Comparison of ENCODE assay signal across 8 cellular contexts in the genomic region with DNA sequence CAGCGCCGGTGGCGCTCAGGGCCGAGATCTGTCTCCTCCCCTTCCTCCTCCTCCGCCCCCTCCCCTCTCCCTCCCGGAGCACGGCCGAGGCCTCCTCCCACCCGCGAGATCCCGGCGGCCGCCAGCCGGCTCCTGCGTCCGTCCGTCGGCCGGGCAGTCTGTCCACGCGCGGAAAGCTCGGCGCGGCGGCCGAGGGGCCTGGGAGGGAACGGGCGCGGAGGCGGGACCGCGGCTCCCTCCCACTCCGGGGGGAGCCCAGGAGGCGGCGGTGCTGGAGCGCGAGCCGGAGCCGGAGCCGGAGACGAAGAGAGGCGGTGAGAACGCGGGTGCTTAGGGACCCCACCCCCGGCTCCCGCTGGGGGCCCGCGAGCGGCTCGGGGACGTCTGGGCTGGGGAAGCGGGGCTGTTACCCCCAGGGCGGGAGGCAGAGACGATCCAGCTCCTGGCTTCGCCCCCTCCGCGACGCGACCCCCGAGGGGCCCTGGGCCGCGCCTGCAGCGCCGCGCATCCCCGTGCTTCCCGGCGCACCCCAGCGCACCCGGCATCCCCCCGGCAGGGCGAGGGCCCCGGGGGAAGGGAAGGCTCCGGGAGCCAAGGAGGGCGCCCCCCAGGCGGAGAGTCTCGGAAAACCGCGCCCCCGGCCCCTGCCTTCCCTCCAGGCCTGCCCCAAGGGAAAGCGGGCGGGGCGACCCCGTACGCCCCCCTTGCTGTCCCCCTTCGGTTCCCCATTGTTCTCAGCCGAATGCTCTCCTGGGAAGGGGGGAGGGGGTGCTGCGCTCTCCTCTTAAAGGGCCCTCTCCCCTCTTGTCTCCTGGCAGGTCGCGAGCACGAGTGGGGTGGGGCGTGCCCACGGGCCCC. TPM values are rescaled to one million over a fixed set of nuclear protein-coding genes. Genes with fewer than 3 reads are reported as not detected.
DNase-seq lines count a peak whose midpoint lies in the region; ATAC-seq and TF ChIP-seq lines count a peak whose summit lies in the region.

Gene DTX1 (plus strand): TSS at position 100 of the 858 bp plus-strand sequence. CDS start 1,463 bp downstream, outside the sequence.

- intact Hi-C loops in activated B cell treated with CpG ODN at 0.5 μM for 24 hours (cut with micrococcal nuclease): no loop called here
- intact Hi-C loops in natural killer cell (cut with micrococcal nuclease): no loop called here

- H3K27me3 Mint-ChIP-seq in activated B cell treated with CpG ODN at 0.5 μM for 24 hours: no peaks in the 10 kb centered on the region
- H3K27me3 Mint-ChIP-seq in natural killer cell (ENCODE audit: low read depth in 2 of 2): peaks cover 7 to 12% of the 10 kb centered on the region in 2 donors

- POLR2A ChIA-PET in activated B cell treated with CpG ODN at 0.5 μM for 24 hours (lab: Charles Lee): interaction anchor here (0.6 to 14.4 kb wide), 3 partner anchors 8 to 344 kb away, joined by 3 to 160 read pairs (median 8); no protein-coding TSS in a partner anchor

- TF ChIP-seq POLR2A in tibial nerve (IDR thresholded peaks at IDR 0.05): no peak

- peaks cover 5% of the 10 kb centered on the region for H3K36me3 Mint-ChIP-seq in activated B cell treated with CpG ODN at 0.5 μM for 24 hours (ENCODE audit: low read depth)
- H3K36me3 Mint-ChIP-seq in natural killer cell: no peaks in the 10 kb centered on the region

- H3K27me3 ChIP-seq in ectodermal cell (ENCODE audit: control insufficient read depth, insufficient read depth, low read length, poor library complexity, severe bottlenecking) (peaks cover 40% of the 10 kb centered on the region), tibial nerve (peaks cover 0 to 42% of the 10 kb centered on the region in 2 donors)

- CTCF ChIA-PET in activated B cell treated with CpG ODN at 0.5 μM for 24 hours (lab: Charles Lee): interaction anchor here (1.0 to 1.3 kb wide), 3 partner anchors 8 to 42 kb away, joined by 4 to 6 read pairs (median 5); no protein-coding TSS in a partner anchor

- WGBS in ectodermal cell, 2 experiments: 2% methylated on average over 93 to 94 of the region's 94 CpGs
- 0 to 1% methylated on average over 35 to 37 of the region's 94 CpGs for WGBS in tibial nerve, 2 donors

- H3K4me1 Mint-ChIP-seq in activated B cell treated with CpG ODN at 0.5 μM for 24 hours (peaks cover 46% of the 10 kb centered on the region), natural killer cell (no peaks in the 10 kb centered on the region)

- H3K9me3 ChIP-seq in ectodermal cell (ENCODE audit: control insufficient read depth, low read length) (no peaks in the 10 kb centered on the region), tibial nerve (no peaks in the 10 kb centered on the region)

- H3K9me3 Mint-ChIP-seq in activated B cell treated with CpG ODN at 0.5 μM for 24 hours (no peaks in the 10 kb centered on the region), natural killer cell (no peaks in the 10 kb centered on the region)

- peak; percentile 55 for ATAC-seq in activated B cell treated with CpG ODN at 0.5 μM for 24 hours (ENCODE audit: low read depth)
- ATAC-seq in natural killer cell: peak in 2 of 3 donors; percentile 64 to 65
- ATAC-seq in GM18498 (IDR thresholded peaks at IDR 0.05; ENCODE audit: unreplicated experiment): no peak
- no peak for ATAC-seq in HG02840 (IDR thresholded peaks at IDR 0.05; ENCODE audit: low FRiP score, unreplicated experiment)
- no peak for ATAC-seq in HG02970 (IDR thresholded peaks at IDR 0.05; ENCODE audit: low FRiP score, unreplicated experiment)

- H3K4me3 Mint-ChIP-seq in activated B cell treated with CpG ODN at 0.5 μM for 24 hours (peak within 1 kb of the TSS; percentile 81), natural killer cell (peak within 1 kb of the TSS; percentile 55)

- peak; percentile 28 for TF ChIP-seq CTCF in GM10266 (IDR thresholded peaks at IDR 0.05; ENCODE audit: control insufficient read depth, insufficient read depth, low read depth, missing control alignments)
- TF ChIP-seq CTCF in activated B cell treated with CpG ODN at 0.5 μM for 24 hours (IDR thresholded peaks at IDR 0.05): no peak
- TF ChIP-seq CTCF in natural killer cell (IDR thresholded peaks at IDR 0.05): no peak
- no peak for TF ChIP-seq CTCF in tibial nerve (IDR thresholded peaks at IDR 0.05)

- H3K27ac Mint-ChIP-seq in activated B cell treated with CpG ODN at 0.5 μM for 24 hours: peak within 1 kb of the TSS; percentile 78
- no peak within 1 kb of the TSS for H3K27ac Mint-ChIP-seq in natural killer cell

- H3K27ac ChIP-seq in ectodermal cell (ENCODE audit: insufficient read depth, low read depth, low read length, poor library complexity, severe bottlenecking) (no peak within 1 kb of the TSS), tibial nerve (peak within 1 kb of the TSS in 2 of 4 donors; percentile 66 to 68)

- peak; percentile 62 for DNase-seq in GM10266 (ENCODE audit: extremely low spot score)
- no peak for DNase-seq in activated B cell treated with CpG ODN at 0.5 μM for 24 hours
- DNase-seq in natural killer cell: no peak
- no peak for DNase-seq in tibial nerve (ENCODE audit: low spot score in 2 of 2)

- H3K4me1 ChIP-seq in ectodermal cell (ENCODE audit: control insufficient read depth, insufficient read depth, low read length) (no peaks in the 10 kb centered on the region), tibial nerve (peaks cover 0 to 24% (median 8%) of the 10 kb centered on the region in 4 donors)

- H3K36me3 ChIP-seq in ectodermal cell (ENCODE audit: control insufficient read depth, insufficient read depth, low read length) (no peaks in the 10 kb centered on the region), tibial nerve (no peaks in the 10 kb centered on the region)

- TF ChIP-seq EP300 in tibial nerve (IDR thresholded peaks at IDR 0.05): no peak

- H3K4me3 ChIP-seq in ectodermal cell (ENCODE audit: insufficient read depth, low read depth, low read length): peak within 1 kb of the TSS; percentile 53
- peak within 1 kb of the TSS; percentile 30 to 64 (median 48) for H3K4me3 ChIP-seq in tibial nerve

RNA-seq across cellular contexts. Expression of gene DTX1, which starts in this region (rescaled TPM):
- total RNA-seq in activated B cell treated with CpG ODN at 0.5 μM for 24 hours (75.3 and 79.4 TPM in 2 replicates), natural killer cell (1 to 10 TPM; 1.7 to 4.2 (median 4.0) TPM), tibial nerve (10 to 100 TPM; 17.3 to 38.1 (median 25.4) TPM)
- 6.6 TPM for polyA plus RNA-seq in ectodermal cell (2013, experiment 1 of 4)
- polyA plus RNA-seq in ectodermal cell (2013, experiment 2 of 4): 9.0 TPM
- polyA plus RNA-seq in ectodermal cell (2013, experiment 3 of 4): 9.2 TPM
- 7.0 TPM for polyA plus RNA-seq in ectodermal cell (2013, experiment 4 of 4)

Comparison
In these comparisons a context has a peak if more than half of its experiments do, and no peak if none do; other contexts are left out.
1. ATAC-seq: peak in activated B cell treated with CpG ODN at 0.5 μM for 24 hours (single experiment) and natural killer cell (2 of 3); none in GM18498 (single experiment), HG02840 (single experiment) and HG02970 (single experiment).